19 cellular contexts compared by ENCODE assay signal in the genomic region with DNA sequence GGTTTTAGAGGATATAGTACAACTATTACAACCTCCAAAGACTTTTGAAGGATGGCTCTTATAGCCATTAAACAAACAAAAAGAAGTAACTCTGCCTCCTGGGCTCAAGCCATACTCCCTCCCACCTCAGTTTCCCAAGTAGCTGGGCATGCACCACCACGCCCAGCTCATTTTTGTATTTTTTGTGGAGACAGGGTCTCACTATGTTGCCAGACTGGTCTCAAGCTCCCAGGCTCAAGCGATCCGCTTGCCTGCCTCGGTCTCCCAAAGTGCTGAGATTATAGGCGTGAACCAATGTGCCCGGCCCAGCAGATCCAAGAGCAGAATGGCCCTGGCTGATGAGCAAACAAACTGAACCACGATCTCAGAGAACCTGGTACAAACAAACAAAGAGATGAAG. TPM values are rescaled to one million over a fixed set of nuclear protein-coding genes. Genes with fewer than 3 reads are reported as not detected.
"Had no signal": no experiment of that assay in that cellular context is flagged by ENCODE, and none has a peak within 500 bp of the region (broad histone marks: within the 10 kb centered on the region; RNA-seq: fewer than 3 reads in every experiment).

No MANE protein-coding gene starts in this region.

- H3K27ac Mint-ChIP-seq: activated naive CD8-positive, alpha-beta T cell treated with anti-CD3 and anti-CD28 coated beads, Interleukin-2, amount 10 ng/mL, durations not matched to agents 7 days and 5 days had no signal

- H3K27me3 ChIP-seq: heart right ventricle, ovary, right atrium auricular region, stomach, suprapubic skin, upper lobe of left lung had no signal

- H3K27ac ChIP-seq: heart right ventricle, lower lobe of right lung, ovary, psoas muscle, right atrium auricular region, stomach, suprapubic skin, upper lobe of left lung, WERI-Rb-1 had no signal

- H3K36me3 ChIP-seq: ovary had no signal

- DNase-seq: activated CD8-positive, alpha-beta memory T cell treated with anti-CD3 and anti-CD28 coated beads, Interleukin-2, amount 50 U/mL, for 48 hours; activated naive CD8-positive, alpha-beta T cell treated with anti-CD3 and anti-CD28 coated beads, Interleukin-2, amount 10 ng/mL, durations not matched to agents 7 days and 5 days; amygdala; heart right ventricle; left colon; lower lobe of right lung; naive thymus-derived CD4-positive, alpha-beta T cell; ovary; psoas muscle; SIG-M5; SK-N-SH; stimulated activated CD4-positive, alpha-beta T cell treated with anti-CD3 and anti-CD28 coated beads, Interleukin-4, amount 100 ng/mL, for 4 hours; stomach; upper lobe of left lung; WERI-Rb-1 had no signal

- ATAC-seq: heart right ventricle; left colon; lower lobe of right lung; naive thymus-derived CD4-positive, alpha-beta T cell; psoas muscle had no signal

- H3K4me3 Mint-ChIP-seq: activated naive CD8-positive, alpha-beta T cell treated with anti-CD3 and anti-CD28 coated beads, Interleukin-2, amount 10 ng/mL, durations not matched to agents 7 days and 5 days had no signal

- H3K4me1 ChIP-seq: heart right ventricle, lower lobe of right lung, psoas muscle, right atrium auricular region, suprapubic skin had no signal

- H3K9me3 Mint-ChIP-seq: activated naive CD8-positive, alpha-beta T cell treated with anti-CD3 and anti-CD28 coated beads, Interleukin-2, amount 10 ng/mL, durations not matched to agents 7 days and 5 days; naive thymus-derived CD4-positive, alpha-beta T cell had no signal

- H3K27me3 Mint-ChIP-seq: activated naive CD8-positive, alpha-beta T cell treated with anti-CD3 and anti-CD28 coated beads, Interleukin-2, amount 10 ng/mL, durations not matched to agents 7 days and 5 days; naive thymus-derived CD4-positive, alpha-beta T cell had no signal

- H3K9me3 ChIP-seq: heart right ventricle, lower lobe of right lung, ovary, psoas muscle, right atrium auricular region, SK-N-SH, stomach, suprapubic skin, upper lobe of left lung had no signal

- FAIRE-seq: endometrium, keratinocyte had no signal

- H3K9ac ChIP-seq: SK-N-SH had no signal

- H3K4me2 ChIP-seq: SK-N-SH had no signal

- H3K4me3 ChIP-seq: heart right ventricle, lower lobe of right lung, ovary, psoas muscle, right atrium auricular region, stomach, suprapubic skin, upper lobe of left lung had no signal

RNA-seq across cellular contexts. Expression of gene NANOS1, which starts 16.0 kb away (rescaled TPM):
- polyA plus RNA-seq: naive thymus-derived CD4-positive, alpha-beta T cell had no signal
